ENCODE assay signal across 8 cellular contexts in genomic region chr2:128028668-128029054, GRCh38. TPM values are rescaled to one million over a fixed set of nuclear protein-coding genes. Genes with fewer than 3 reads are reported as not detected.
DNase-seq lines count a peak whose midpoint lies in the region; ATAC-seq and TF ChIP-seq lines count a peak whose summit lies in the region.

No MANE protein-coding gene starts in this region.

- 20% methylated on average over 1 of the region's 1 CpG for WGBS in esophagus muscularis mucosa
- WGBS in trophoblast cell (ENCODE audit: extremely low coverage, insufficient coverage, insufficient read length): no CpG with 5 or more reads among the region's 1 CpG

- peaks cover 4% of the 10 kb centered on the region for H3K79me1 ChIP-seq in trophoblast cell (ENCODE audit: low read length)

- no peak for TF ChIP-seq CTCF in Peyer's patch (IDR thresholded peaks at IDR 0.05)
- no peak for TF ChIP-seq CTCF in esophagus muscularis mucosa (IDR thresholded peaks at IDR 0.05)

- H2BK12ac ChIP-seq in trophoblast cell (ENCODE audit: low read length): no peak overlapping the region

- TF ChIP-seq POLR2A in Peyer's patch (IDR thresholded peaks at IDR 0.05): no peak
- no peak for TF ChIP-seq POLR2A in esophagus muscularis mucosa (IDR thresholded peaks at IDR 0.05; ENCODE audit: low read depth)

- no peak overlapping the region for H2BK5ac ChIP-seq in trophoblast cell (ENCODE audit: low read depth, low read length, poor library complexity)

- ATAC-seq in GM19023 (IDR thresholded peaks at IDR 0.05; ENCODE audit: unreplicated experiment): no peak

- no peak overlapping the region for H2BK120ac ChIP-seq in trophoblast cell (ENCODE audit: insufficient read depth, low read length, poor library complexity)

- H4K8ac ChIP-seq in trophoblast cell (ENCODE audit: low read depth, low read length): no peak overlapping the region

- H3K9me3 ChIP-seq in Peyer's patch (no peaks in the 10 kb centered on the region), esophagus muscularis mucosa (no peaks in the 10 kb centered on the region), trophoblast cell (ENCODE audit: insufficient read depth, low read depth, low read length) (peaks cover 6% of the 10 kb centered on the region)

- H3K27me3 ChIP-seq in Peyer's patch (no peaks in the 10 kb centered on the region), esophagus muscularis mucosa (peaks cover 0 to 4% (median 0%) of the 10 kb centered on the region in 4 donors), trophoblast cell (ENCODE audit: insufficient read depth, low read length) (no peaks in the 10 kb centered on the region)

- no peak overlapping the region for H3K18ac ChIP-seq in trophoblast cell (ENCODE audit: low read length)

- DNase-seq in ELR (ENCODE audit: low read depth) (peak; percentile 4), Peyer's patch (no peak), esophagus muscularis mucosa (ENCODE audit: extremely low spot score) (no peak), trophoblast cell (no peak), occipital lobe (lab: John Stamatoyannopoulos, UW) (no peak), SW480 (ENCODE audit: low spot score) (no peak), mesenteric fat pad (ENCODE audit: low spot score) (no peak)

- H3K4me1 ChIP-seq in Peyer's patch (peaks cover 0 to 16% (median 5%) of the 10 kb centered on the region in 4 donors), esophagus muscularis mucosa (peaks cover 12 to 26% (median 21%) of the 10 kb centered on the region in 4 donors), trophoblast cell (ENCODE audit: control insufficient read depth in 1 of 2, insufficient read depth in 2 of 2, low read length in 2 of 2) (no peaks in the 10 kb centered on the region)

- H4K91ac ChIP-seq in trophoblast cell (ENCODE audit: low read depth, low read length): no peak overlapping the region

- H3K27ac ChIP-seq in Peyer's patch (peak overlapping the region; percentile 96 to 98 (median 97)), esophagus muscularis mucosa (replicated peaks in 1 of 4) (peak overlapping the region; percentile 95 to 99 (median 96)), trophoblast cell (ENCODE audit: low read depth, low read length) (no peak overlapping the region)

- intact Hi-C loops in esophagus muscularis mucosa (cut with DNase I): loop anchor here (5.0 kb wide), 2 partner anchors 64 to 141 kb away; partner anchors contain the start of genes AMMECR1L and UGGT1

- no peak overlapping the region for H3K23ac ChIP-seq in trophoblast cell (ENCODE audit: low read length)

- no peak overlapping the region for H3K4ac ChIP-seq in trophoblast cell (ENCODE audit: low read depth, low read length)

- H2AFZ ChIP-seq in trophoblast cell (ENCODE audit: insufficient read depth, low read length, poor library complexity): peak overlapping the region; percentile 89

- no peak overlapping the region for H3K14ac ChIP-seq in trophoblast cell (ENCODE audit: low read length)

- H3K4me2 ChIP-seq in trophoblast cell (ENCODE audit: low read length): peak overlapping the region; percentile 83

- H3K36me3 ChIP-seq in Peyer's patch: no peaks in the 10 kb centered on the region
- H3K36me3 ChIP-seq in esophagus muscularis mucosa: no peaks in the 10 kb centered on the region
- peaks cover 0 to 5% of the 10 kb centered on the region in 2 experiments for H3K36me3 ChIP-seq in trophoblast cell (ENCODE audit: control insufficient read depth in 1 of 2, insufficient read depth in 2 of 2, low read length in 2 of 2)

- H3K9ac ChIP-seq in trophoblast cell (ENCODE audit: low read length): no peak overlapping the region

- H4K12ac ChIP-seq in trophoblast cell (ENCODE audit: low read depth, low read length): no peak overlapping the region

- H3K4me3 ChIP-seq in Peyer's patch (peak overlapping the region; percentile 84 to 99 (median 92)), esophagus muscularis mucosa (peak overlapping the region; percentile 87 to 98 (median 95)), trophoblast cell (ENCODE audit: low read depth, low read length) (peak overlapping the region; percentile 81)

- TF ChIP-seq EP300 in esophagus muscularis mucosa (IDR thresholded peaks at IDR 0.05): no peak

- peaks cover 8% of the 10 kb centered on the region for H3K79me2 ChIP-seq in trophoblast cell (ENCODE audit: control insufficient read depth, insufficient read depth, low read length, poor library complexity)

- no peak overlapping the region for H2AK5ac ChIP-seq in trophoblast cell (ENCODE audit: low read length)

RNA-seq across cellular contexts. Expression of gene SAP130, which starts 0.8 kb away (rescaled TPM):
- total RNA-seq in Peyer's patch (10 to 100 TPM in 3 of 4 donors, 1 to 10 TPM in 1; 9.3 to 20.4 (median 15.6) TPM), esophagus muscularis mucosa (10 to 100 TPM in 2 of 4 donors, 1 to 10 TPM in 2; 6.8 to 12.3 (median 10.7) TPM), occipital lobe (5.9 TPM), mesenteric fat pad (18.7 TPM)
- polyA plus RNA-seq in trophoblast cell (2013): 38.1 and 38.8 TPM in 2 replicates
